1 cellular context compared by ENCODE assay signal in genomic region chr5:14513266-14513665, GRCh38.
TF ChIP-seq lines count a peak whose summit lies in the region.

No MANE protein-coding gene starts in this region.

TF ChIP-seq in IMR-90, 13 proteins besides CTCF, POLR2A, EP300 and RAD21 (continued from another document):
- no peak for TF ChIP-seq ELK1 (IDR thresholded peaks at IDR 0.05; ENCODE audit: borderline replicate concordance, low read depth, low read length)
- no peak for TF ChIP-seq RFX5 (IDR thresholded peaks at IDR 0.05; ENCODE audit: low read depth, low read length)
